In genomic region chr10:126595160-126595559, GRCh38 we compare ENCODE assay signal across 21 cellular contexts.
DNase-seq lines count a peak whose midpoint lies in the region; ATAC-seq and TF ChIP-seq lines count a peak whose summit lies in the region.
"Had no signal": no experiment of that assay in that cellular context is flagged by ENCODE, and none has a peak within 500 bp of the region (broad histone marks: within the 10 kb centered on the region; RNA-seq: fewer than 3 reads in every experiment).

No MANE protein-coding gene starts in this region.

- no peaks in the 10 kb centered on the region for H3K27me3 Mint-ChIP-seq in mesothelial cell of epicardium (ENCODE audit: low read depth)

- no peak for TF ChIP-seq POLR2A in GM18505 (IDR thresholded peaks at IDR 0.05; ENCODE audit: borderline replicate concordance, extremely low read depth, insufficient read depth, insufficient read length)

- H3K27ac Mint-ChIP-seq in mesothelial cell of epicardium: no peak overlapping the region

- peak overlapping the region in 53 of 59 donors; percentile 7 to 87 (median 66) for H3K27ac ChIP-seq in dorsolateral prefrontal cortex
- H3K27ac ChIP-seq: HL-60 had no signal

- no peaks in the 10 kb centered on the region for H3K36me3 Mint-ChIP-seq in mesothelial cell of epicardium
- H3K36me3 Mint-ChIP-seq: CD4-positive, CD25-positive, alpha-beta regulatory T cell had no signal

- DNase-seq in M059J (ENCODE audit: low read depth) (peak; percentile 42), dorsolateral prefrontal cortex (peak in 3 of 10 donors; percentile 40 to 70 (median 52)), medulla oblongata (ENCODE audit: extremely low spot score) (peak; percentile 61), superior temporal gyrus (ENCODE audit: extremely low spot score) (peak; percentile 62), mesothelial cell of epicardium (ENCODE audit: low spot score in 2 of 2, unreplicated experiment in 2 of 2) (no peak), NCI-H2107 (lab: John Stamatoyannopoulos, UW) (no peak)
- DNase-seq: CD4-positive, CD25-positive, alpha-beta regulatory T cell; EL; GF-D8; NCI-H1092; NCI-H1436; NCI-H1930; NCI-H345; NCI-H524; NCI-H82; Right ventricle myocardium superior had no signal

- intact Hi-C loops in dorsolateral prefrontal cortex (cut with DNase I): loop anchor here in 1 of 2 donors (5.0 kb wide), 1 partner anchor 33 kb away; no protein-coding TSS in a partner anchor

- no peaks in the 10 kb centered on the region for H3K4me1 Mint-ChIP-seq in mesothelial cell of epicardium
- H3K4me1 Mint-ChIP-seq: CD4-positive, CD25-positive, alpha-beta regulatory T cell had no signal

- no peak overlapping the region for H3K4me3 ChIP-seq in dorsolateral prefrontal cortex
- H3K4me3 ChIP-seq: K562 had no signal

- ATAC-seq in HG02870 (IDR thresholded peaks at IDR 0.05; ENCODE audit: unreplicated experiment): no peak
- ATAC-seq in GM18505 (IDR thresholded peaks at IDR 0.05; ENCODE audit: unreplicated experiment): no peak
- ATAC-seq: HepG2, K562 had no signal

- no peaks in the 10 kb centered on the region for H3K9me3 Mint-ChIP-seq in mesothelial cell of epicardium

- TF ChIP-seq CTCF in dorsolateral prefrontal cortex (IDR thresholded peaks at IDR 0.05 in 54 of 56, conservative IDR thresholded peaks at IDR 0.05 in 2 of 56; ENCODE audit: low read depth in 1 of 56, partially characterized antibody in 56 of 56): no peak
- TF ChIP-seq CTCF in mesothelial cell of epicardium (IDR thresholded peaks at IDR 0.05; ENCODE audit: unreplicated experiment): no peak

- H3K27me3 ChIP-seq in dorsolateral prefrontal cortex: no peaks in the 10 kb centered on the region

- H3K4me3 Mint-ChIP-seq in mesothelial cell of epicardium: no peak overlapping the region
- H3K4me3 Mint-ChIP-seq: CD4-positive, CD25-positive, alpha-beta regulatory T cell had no signal

Comparison
In these comparisons a context has a peak if more than half of its experiments do, and no peak if none do; other contexts are left out.
1. DNase-seq: peak in M059J (single experiment), medulla oblongata (single experiment) and superior temporal gyrus (single experiment); none in mesothelial cell of epicardium (0 of 2) and NCI-H2107 (single experiment).